1 cellular context compared by ENCODE assay signal in genomic region chr20:44324343-44324742, GRCh38.
TF ChIP-seq lines count a peak whose summit lies in the region.

No MANE protein-coding gene starts in this region.

TF ChIP-seq in GM23338, 12 proteins besides CTCF, POLR2A, EP300 and RAD21 (continued from another document):
- TF ChIP-seq ZNF462 (CRISPR knock-in tag; IDR thresholded peaks at IDR 0.05), result no peak
